Comparison of ENCODE assay signal across 19 cellular contexts in genomic region chr20:31948008-31948407, GRCh38. TPM values are rescaled to one million over a fixed set of nuclear protein-coding genes. Genes with fewer than 3 reads are reported as not detected.
A peak's percentile ranks its signal among the peaks of the same experiment; 100 is the strongest.
DNase-seq lines count a peak whose midpoint lies in the region; ATAC-seq and TF ChIP-seq lines count a peak whose summit lies in the region.
"Had no signal": no experiment of that assay in that cellular context is flagged by ENCODE, and none has a peak within 500 bp of the region (broad histone marks: within the 10 kb centered on the region; RNA-seq: fewer than 3 reads in every experiment).

No MANE protein-coding gene starts in this region.

- no peak overlapping the region for H3K4ac ChIP-seq in IMR-90 (ENCODE audit: low read depth, low read length)

- no peak overlapping the region for H3K4me2 ChIP-seq in IMR-90 (ENCODE audit: low read depth, low read length)
- H3K4me2 ChIP-seq: BLaER1 had no signal

- no peak overlapping the region for H3K23ac ChIP-seq in IMR-90 (ENCODE audit: low read depth, low read length)

- no peaks in the 10 kb centered on the region; the same call in 1 of the 2 replicates for H3K27me3 ChIP-seq in IMR-90 (ENCODE audit: control insufficient read depth, insufficient read depth, low read length)
- H3K27me3 ChIP-seq: BLaER1, SJCRH30 had no signal

- H3K4me1 ChIP-seq in IMR-90 (ENCODE audit: control insufficient read depth, insufficient read depth, low read length): peaks cover 6% of the 10 kb centered on the region

- TF ChIP-seq CTCF in IMR-90 (conservative IDR thresholded peaks at IDR 0.05; ENCODE audit: low read depth, low read length): no peak

- H4K5ac ChIP-seq in IMR-90 (ENCODE audit: low read depth, low read length): no peak overlapping the region

- no peak overlapping the region for H2BK15ac ChIP-seq in IMR-90 (ENCODE audit: low read depth, low read length)

- CTCF ChIA-PET in IMR-90 (lab: Yijun Ruan, JAX): interaction anchor here (1.3 kb wide), 1 partner anchor 95 kb away, joined by 5 read pairs; no protein-coding TSS in a partner anchor

- no peak overlapping the region for H3K27ac ChIP-seq in IMR-90 (ENCODE audit: insufficient read depth, low read length)
- H3K27ac ChIP-seq: BLaER1, RWPE1, SJCRH30 had no signal

- DNase-seq in DMS53 (lab: John Stamatoyannopoulos, UW) (peak; percentile 41), DMS53 treated with DMSO at 0.1 percent for 48 hours (lab: John Stamatoyannopoulos, UW; ENCODE audit: unreplicated experiment) (no peak), IMR-90 (no peak), SK-MEL-5 (ENCODE audit: low read depth, low spot score) (peak; percentile 10), left kidney (ENCODE audit: low read depth, low spot score) (peak; percentile 15), CD1c-positive myeloid dendritic cell (ENCODE audit: extremely low spot score) (no peak), COR-L47 (lab: John Stamatoyannopoulos, UW) (no peak), 8988T (no peak)
- DNase-seq: H7; Kasumi-1; NCI-H187 treated with DMSO at 0.1 percent for 48 hours; NCI-H2171; NCI-H446; NK-92 treated with Interleukin-12 subunit alpha and Interleukin-12 subunit beta, amount 100 ng/mL, for 24 hours; SW 1271 had no signal

- no peak overlapping the region for H2AK5ac ChIP-seq in IMR-90 (ENCODE audit: low read depth, low read length)

- no peak overlapping the region for H3K14ac ChIP-seq in IMR-90 (replicated peaks; ENCODE audit: low read depth, low read length)

- in situ Hi-C loops in IMR-90 (cut with MboI; ENCODE audit: low sequenced_read_pairs): no loop called here
- in situ Hi-C loops in SK-MEL-5 (cut with HindIII; ENCODE audit: low pct_unique_long_range_greater_than_20kb, low sequenced_read_pairs): no loop called here

- WGBS in IMR-90 (ENCODE audit: extremely low coverage in 2 of 2, insufficient read length in 1 of 2), 2 experiments: no CpG with 5 or more reads among the region's 2 CpGs

- no peak overlapping the region for H2BK5ac ChIP-seq in IMR-90 (ENCODE audit: low read depth, low read length, poor library complexity, severe bottlenecking)

- H2AK9ac ChIP-seq in IMR-90 (replicated peaks; ENCODE audit: low read depth, low read length, poor library complexity): no peak overlapping the region

- no peak overlapping the region for H3K4me3 ChIP-seq in IMR-90 (ENCODE audit: insufficient read depth, low read depth, low read length)
- H3K4me3 ChIP-seq: BLaER1, SJCRH30 had no signal

- peaks cover 40% of the 10 kb centered on the region for H3K36me3 ChIP-seq in IMR-90 (ENCODE audit: control insufficient read depth, insufficient read depth, low read length)

- intact Hi-C loops in IMR-90 (cut with micrococcal nuclease): no loop called here

- TF ChIP-seq POLR2A in IMR-90 (IDR thresholded peaks at IDR 0.05; ENCODE audit: low read depth, low read length): no peak

- TF ChIP-seq RAD21 in IMR-90 (IDR thresholded peaks at IDR 0.05; ENCODE audit: low read length): no peak

- H4K20me1 ChIP-seq in IMR-90 (ENCODE audit: insufficient read depth, low read length): no peaks in the 10 kb centered on the region; the same call in 1 of the 2 replicates

- no peak overlapping the region for H2BK20ac ChIP-seq in IMR-90 (ENCODE audit: low read depth, low read length)

- no peaks in the 10 kb centered on the region for H3K9me1 ChIP-seq in IMR-90 (ENCODE audit: insufficient read depth, low read length)

- H4K91ac ChIP-seq in IMR-90 (ENCODE audit: insufficient read depth, low read depth, low read length): no peak overlapping the region

- no TSS peak for BruUV-seq in IMR-90 (replicated peaks; lab: Mats Ljungman, UMichigan)

- no peak for ATAC-seq in IMR-90 (ENCODE audit: low read depth)

- H3K56ac ChIP-seq in IMR-90 (ENCODE audit: extremely low read depth, insufficient read depth, low read length): no peak overlapping the region

- H2AFZ ChIP-seq in IMR-90 (replicated peaks; ENCODE audit: low read length, poor library complexity): no peak overlapping the region

- H3K79me1 ChIP-seq in IMR-90 (ENCODE audit: low read depth in 1 of 2, low read length in 2 of 2): peaks cover 16 to 30% of the 10 kb centered on the region in 2 experiments

- POLR2A ChIA-PET in IMR-90 (lab: Charles Lee; ENCODE audit: unreplicated experiment): no interaction called here

- no peak overlapping the region for H3K9ac ChIP-seq in IMR-90 (ENCODE audit: low read depth, low read length)
- H3K9ac ChIP-seq: BLaER1 had no signal

- dilution Hi-C loops in IMR-90 (cut with HindIII; ENCODE audit: low sequenced_read_pairs, unreplicated experiment): no loop called here

- no peak overlapping the region for H3K18ac ChIP-seq in IMR-90 (ENCODE audit: low read depth, low read length)

- H3K9me3 ChIP-seq in IMR-90 (ENCODE audit: control insufficient read depth, insufficient read depth, low read length): peaks cover 2% of the 10 kb centered on the region; the same call in 1 of the 2 replicates
- H3K9me3 ChIP-seq: SJCRH30 had no signal

- H4K8ac ChIP-seq in IMR-90 (ENCODE audit: low read depth in 2 of 2, low read length in 2 of 2): no peak overlapping the region

- no peak overlapping the region for H2BK120ac ChIP-seq in IMR-90 (ENCODE audit: low read depth, low read length)

TF ChIP-seq in IMR-90, 13 proteins besides CTCF, POLR2A, EP300 and RAD21:
- TF ChIP-seq RFX5 (IDR thresholded peaks at IDR 0.05; ENCODE audit: low read depth, low read length): no peak
- TF ChIP-seq NFE2L2 (IDR thresholded peaks at IDR 0.05; ENCODE audit: low read depth, low read length): no peak
- TF ChIP-seq CEBPB (IDR thresholded peaks at IDR 0.05; ENCODE audit: low read depth, low read length): no peak
- no peak for TF ChIP-seq MAFK (IDR thresholded peaks at IDR 0.05; ENCODE audit: low read depth, low read length)
- 0 out of 2 replicates have a peak, but pooled peaks have one; percentile 31 for TF ChIP-seq USF2 (IDR thresholded peaks at IDR 0.05; ENCODE audit: low read depth, low read length)
- TF ChIP-seq MAZ (IDR thresholded peaks at IDR 0.05; ENCODE audit: borderline replicate concordance, low read depth, low read length): no peak
- TF ChIP-seq CHD1 (IDR thresholded peaks at IDR 0.05; ENCODE audit: low read depth, low read length): no peak
- no peak for TF ChIP-seq MXI1 (IDR thresholded peaks at IDR 0.05; ENCODE audit: borderline replicate concordance, low read depth, low read length)

RNA-seq across cellular contexts. Expression of gene PDRG1, which starts 3.8 kb away (rescaled TPM):
- 5.0 and 5.8 TPM in 2 replicates for total RNA-seq in IMR-90 (2012; rRNA removed)
- 15.7 and 16.0 TPM in 2 replicates for polyA plus RNA-seq in IMR-90 (2012; rRNA removed)
- polyA plus RNA-seq in IMR-90 (2012; cell fraction: cytosol; rRNA removed): 12.2 and 15.0 TPM in 2 replicates
- 6.9 and 8.3 TPM in 2 replicates for polyA plus RNA-seq in IMR-90 (2012; cell fraction: nucleus; rRNA removed; ENCODE audit: low replicate concordance)
- total RNA-seq in SK-MEL-5 (2014; rRNA removed; shearing (Covaris generic)): 12.2 and 13.9 TPM in 2 replicates
- 25.7 and 27.7 TPM in 2 replicates for polyA plus RNA-seq in SK-MEL-5 (2015; cell fraction: cytosol; rRNA removed)
- 10.8 and 17.5 TPM in 2 replicates for polyA plus RNA-seq in SK-MEL-5 (2015; cell fraction: nucleus; rRNA removed)

RNA-seq across cellular contexts. Expression of gene XKR7, which starts 19.9 kb away (rescaled TPM):
- total RNA-seq in IMR-90 (2012; rRNA removed): not detected in 2 replicates
- polyA plus RNA-seq in IMR-90 (2012; rRNA removed): not detected in 2 replicates
- not detected in 2 replicates for polyA plus RNA-seq in IMR-90 (2012; cell fraction: cytosol; rRNA removed)
- 0.01 TPM in 1 of 2 replicates, not detected in the other for polyA plus RNA-seq in IMR-90 (2012; cell fraction: nucleus; rRNA removed; ENCODE audit: low replicate concordance)
- 0.03 and 0.11 TPM in 2 replicates for total RNA-seq in SK-MEL-5 (2014; rRNA removed; shearing (Covaris generic))
- polyA plus RNA-seq in SK-MEL-5 (2015; cell fraction: cytosol; rRNA removed): not detected in 2 replicates
- not detected in 2 replicates for polyA plus RNA-seq in SK-MEL-5 (2015; cell fraction: nucleus; rRNA removed)
- total RNA-seq: A172 had no signal

Comparison
In these comparisons a context has a peak if more than half of its experiments do, and no peak if none do; other contexts are left out.
1. DNase-seq: peak in DMS53 (single experiment), SK-MEL-5 (single experiment) and left kidney (single experiment); none in DMS53 treated with DMSO at 0.1 percent for 48 hours (single experiment), IMR-90 (single experiment), CD1c-positive myeloid dendritic cell (single experiment), COR-L47 (single experiment) and 8988T (single experiment).